In the genomic region with DNA sequence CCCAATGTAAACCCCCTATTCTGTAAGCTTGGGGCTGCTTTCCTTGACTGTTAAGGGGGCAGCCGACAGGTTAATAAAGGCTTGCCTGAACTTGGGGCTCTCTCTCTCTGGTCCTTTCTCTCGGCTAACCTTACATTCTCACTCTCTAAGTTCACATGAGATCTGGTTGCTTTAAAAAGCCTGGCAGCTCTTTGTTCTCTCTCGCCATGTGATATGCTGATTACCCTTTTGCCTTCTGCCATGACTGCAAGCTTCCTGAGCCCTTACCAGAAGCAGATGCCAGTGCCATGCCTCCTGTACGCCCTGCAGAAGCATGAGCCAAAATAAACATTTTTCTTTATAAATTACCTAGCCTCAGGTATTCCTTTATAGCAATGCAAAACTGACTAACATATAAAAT, we compare ENCODE assay signal across 16 cellular contexts. TPM values are rescaled to one million over a fixed set of nuclear protein-coding genes. Genes with fewer than 3 reads are reported as not detected.
DNase-seq lines count a peak whose midpoint lies in the region; ATAC-seq, FAIRE-seq and TF ChIP-seq lines count a peak whose summit lies in the region.
"Not testable (repeated sequence)": the region's sequence is repeated elsewhere in the genome, so short reads cannot be mapped to it uniquely, and the experiment has no call there.
"Had no signal": no experiment of that assay in that cellular context is flagged by ENCODE, and none has a peak within 500 bp of the region (broad histone marks: within the 10 kb centered on the region; RNA-seq: fewer than 3 reads in every experiment).

No MANE protein-coding gene starts in this region.

- peak; percentile 43; the same call in 1 of the 2 replicates for ATAC-seq in WTC11
- ATAC-seq in Right ventricle myocardium superior (ENCODE audit: poor library complexity) = peak; percentile 15
- ATAC-seq in left ventricle myocardium superior = peak; percentile 67

- H3K4me2 ChIP-seq in astrocyte (ENCODE audit: low read length) = not testable (repeated sequence)

- H3K4me3 Mint-ChIP-seq in WTC11; astrocyte (ENCODE audit: unreplicated experiment): not testable (repeated sequence)

- not testable (repeated sequence) for H4K20me1 ChIP-seq in astrocyte (ENCODE audit: insufficient read depth, low read length)

- not testable (repeated sequence) for H3K4me3 ChIP-seq in astrocyte (ENCODE audit: insufficient read depth, low read depth, low read length)

- not testable (repeated sequence) for H3K27ac Mint-ChIP-seq in WTC11; astrocyte (ENCODE audit: unreplicated experiment)

- not testable (repeated sequence) for H3K4me1 ChIP-seq in astrocyte (ENCODE audit: insufficient read depth, low read length)

- POLR2A ChIA-PET in WTC11 (lab: Charles Lee) = not testable (repeated sequence)

- DNase-seq in GM19239 (ENCODE audit: insufficient read length, low spot score); WTC11 (ENCODE audit: low spot score); astrocyte (ENCODE audit: low read depth); Right ventricle myocardium superior; left ventricle myocardium superior: not testable (repeated sequence)

- FAIRE-seq in GM19239 (lab: Jason Lieb, UNC) = peak; percentile 89
- peak; percentile 45 for FAIRE-seq in astrocyte (lab: Jason Lieb, UNC)

- not testable (repeated sequence) for H3K9ac ChIP-seq in astrocyte (ENCODE audit: low read length)

- not testable (repeated sequence) for TF ChIP-seq CTCF in WTC11 (IDR thresholded peaks at IDR 0.05); astrocyte (IDR thresholded peaks at IDR 0.05; ENCODE audit: insufficient read depth, low read depth, low read length)

- not testable (repeated sequence) for H3K36me3 ChIP-seq in astrocyte (ENCODE audit: insufficient read depth, low read length)

- not testable (repeated sequence) for H3K36me3 Mint-ChIP-seq in WTC11; astrocyte (ENCODE audit: low read depth, unreplicated experiment)

- intact Hi-C loops in Right ventricle myocardium superior (cut with DNase I); left ventricle myocardium superior (cut with micrococcal nuclease): not testable (repeated sequence)

- H3K9me3 ChIP-seq in astrocyte (ENCODE audit: insufficient read depth, low read depth, low read length) = not testable (repeated sequence)

- not testable (repeated sequence) for H3K27me3 ChIP-seq in astrocyte (ENCODE audit: insufficient read depth, low read length)

- CTCF ChIA-PET in WTC11 (lab: Charles Lee) = not testable (repeated sequence)

- not testable (repeated sequence) for H3K27me3 Mint-ChIP-seq in WTC11 (ENCODE audit: low read depth); astrocyte (ENCODE audit: low read depth, unreplicated experiment)

- H3K9me3 Mint-ChIP-seq in WTC11; astrocyte (ENCODE audit: unreplicated experiment): not testable (repeated sequence)

- not testable (repeated sequence) for H3K4me1 Mint-ChIP-seq in WTC11; astrocyte (ENCODE audit: low read depth, unreplicated experiment)

- not testable (repeated sequence) for H3K79me2 ChIP-seq in astrocyte (ENCODE audit: insufficient read depth, low read length)

- not testable (repeated sequence) for H2AFZ ChIP-seq in astrocyte (ENCODE audit: low read depth, low read length)

- not testable (repeated sequence) for H3K27ac ChIP-seq in astrocyte (ENCODE audit: low read depth, low read length)

RNA-seq across cellular contexts. Expression of a gene that starts 5.5 kb away (rescaled TPM):
- not detected in 3 replicates for total RNA-seq in WTC11 (2021)
- total RNA-seq in astrocyte = not detected in 2 replicates
- total RNA-seq in Right ventricle myocardium superior = not detected
- not detected for total RNA-seq in left ventricle myocardium superior
- total RNA-seq: A172; A673; B cell; Caco-2; Calu3; CD4-positive, alpha-beta memory T cell; CD4-positive, alpha-beta T cell; CD4-positive, CD25-positive, alpha-beta regulatory T cell; CD8-positive, alpha-beta memory T cell; CD8-positive, alpha-beta T cell; Daoy had no signal

RNA-seq across cellular contexts. Expression of a gene that starts 14.4 kb away (rescaled TPM):
- total RNA-seq in WTC11 (2021) (5.4 to 7.7 TPM (median 6.1 TPM) in 3 replicates), astrocyte (12.4 and 13.6 TPM in 2 replicates), Right ventricle myocardium superior (26.9 TPM), left ventricle myocardium superior (29.6 TPM)

RNA-seq across cellular contexts. Expression of a gene that starts 32.0 kb away (rescaled TPM):
- total RNA-seq in WTC11 (2021) (0.11 to 0.35 TPM (median 0.14 TPM) in 3 replicates), astrocyte (not detected in 2 replicates), Right ventricle myocardium superior (not detected), left ventricle myocardium superior (not detected)
- total RNA-seq: A172; A673; B cell; Caco-2; Calu3; CD4-positive, alpha-beta memory T cell; CD4-positive, alpha-beta T cell; CD4-positive, CD25-positive, alpha-beta regulatory T cell; CD8-positive, alpha-beta memory T cell; CD8-positive, alpha-beta T cell had no signal

RNA-seq across cellular contexts. Expression of a gene that starts 39.9 kb away (rescaled TPM):
- 0.37 TPM in 1 of 3 replicates, not detected in the others for total RNA-seq in WTC11 (2021)
- total RNA-seq in astrocyte = 0.24 TPM in 1 of 2 replicates, not detected in the other
- total RNA-seq in Right ventricle myocardium superior = not detected
- total RNA-seq in left ventricle myocardium superior = not detected
- total RNA-seq: A172; A673; CD4-positive, alpha-beta T cell; CD4-positive, CD25-positive, alpha-beta regulatory T cell; CD8-positive, alpha-beta T cell; Daoy had no signal

RNA-seq across cellular contexts. Expression of a gene that starts 50.1 kb away (rescaled TPM):
- total RNA-seq in WTC11 (2021) = 13.3 to 21.7 TPM (median 18.0 TPM) in 3 replicates
- 127 and 130 TPM in 2 replicates for total RNA-seq in astrocyte
- total RNA-seq in Right ventricle myocardium superior = 75.9 TPM
- 88.7 TPM for total RNA-seq in left ventricle myocardium superior

Comparison
In these comparisons a context has a peak if more than half of its experiments do, and no peak if none do; other contexts are left out.
1. ATAC-seq: peak in every context shown above with its lines; median percentile 67 in left ventricle myocardium superior; 43 in WTC11; 15 in Right ventricle myocardium superior.